In the genomic region with DNA sequence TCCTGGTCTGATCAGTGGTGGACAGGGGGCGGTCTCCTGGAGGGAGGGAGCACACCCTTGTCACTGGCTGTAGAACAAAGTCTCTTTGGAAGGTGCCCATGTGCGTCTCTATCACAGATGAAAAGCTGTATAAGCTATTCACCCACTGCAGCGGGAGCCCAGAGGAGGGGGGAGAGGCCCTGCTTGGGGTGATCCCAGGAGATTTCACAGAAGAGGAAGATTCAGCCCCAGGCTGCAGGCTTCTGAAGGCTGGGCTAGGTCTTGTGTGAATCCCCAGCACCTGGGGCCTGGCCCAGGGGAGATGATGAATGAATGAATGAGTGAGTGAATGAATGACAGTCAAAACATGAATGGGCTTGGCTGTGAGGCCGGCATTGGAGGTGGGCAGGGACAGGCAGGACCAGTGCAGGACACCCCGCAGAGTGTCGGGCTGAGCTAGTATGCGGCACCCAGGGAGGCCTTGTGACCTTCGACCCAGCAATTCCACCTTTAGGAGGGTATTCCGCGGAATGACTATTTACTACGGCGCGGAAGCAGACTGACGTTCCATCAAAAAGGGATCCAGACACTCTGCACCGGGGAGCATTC, we compare ENCODE assay signal across 1 cellular context.
TF ChIP-seq lines count a peak whose summit lies in the region.

No MANE protein-coding gene starts in this region.

TF ChIP-seq in HepG2, 621 proteins besides CTCF, POLR2A, EP300 and RAD21 (continued from another document):
- TF ChIP-seq GATAD2A (CRISPR knock-in tag; IDR thresholded peaks at IDR 0.05) = no peak
- no peak for TF ChIP-seq ZNF44 (CRISPR knock-in tag; IDR thresholded peaks at IDR 0.05)
- TF ChIP-seq, protein P1, sequence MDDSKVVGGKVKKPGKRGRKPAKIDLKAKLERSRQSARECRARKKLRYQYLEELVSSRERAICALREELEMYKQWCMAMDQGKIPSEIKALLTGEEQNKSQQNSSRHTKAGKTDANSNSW (CRISPR knock-in tag; IDR thresholded peaks at IDR 0.05; ENCODE audit: borderline replicate concordance) = no peak
- TF ChIP-seq, protein P2, sequence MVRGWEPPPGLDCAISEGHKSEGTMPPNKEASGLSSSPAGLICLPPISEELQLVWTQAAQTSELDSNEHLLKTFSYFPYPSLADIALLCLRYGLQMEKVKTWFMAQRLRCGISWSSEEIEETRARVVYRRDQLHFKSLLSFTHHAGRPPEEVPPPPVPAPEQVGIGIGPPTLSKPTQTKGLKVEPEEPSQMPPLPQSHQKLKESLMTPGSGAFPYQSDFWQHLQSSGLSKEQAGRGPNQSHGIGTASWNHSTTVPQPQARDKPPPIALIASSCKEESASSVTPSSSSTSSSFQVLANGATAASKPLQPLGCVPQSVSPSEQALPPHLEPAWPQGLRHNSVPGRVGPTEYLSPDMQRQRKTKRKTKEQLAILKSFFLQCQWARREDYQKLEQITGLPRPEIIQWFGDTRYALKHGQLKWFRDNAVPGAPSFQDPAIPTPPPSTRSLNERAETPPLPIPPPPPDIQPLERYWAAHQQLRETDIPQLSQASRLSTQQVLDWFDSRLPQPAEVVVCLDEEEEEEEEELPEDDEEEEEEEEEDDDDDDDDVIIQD (CRISPR knock-in tag; IDR thresholded peaks at IDR 0.05; ENCODE audit: low read depth) = no peak
- no peak for TF ChIP-seq ZNF496 (CRISPR knock-in tag; IDR thresholded peaks at IDR 0.05; ENCODE audit: insufficient replicate concordance)
- TF ChIP-seq, protein P3, sequence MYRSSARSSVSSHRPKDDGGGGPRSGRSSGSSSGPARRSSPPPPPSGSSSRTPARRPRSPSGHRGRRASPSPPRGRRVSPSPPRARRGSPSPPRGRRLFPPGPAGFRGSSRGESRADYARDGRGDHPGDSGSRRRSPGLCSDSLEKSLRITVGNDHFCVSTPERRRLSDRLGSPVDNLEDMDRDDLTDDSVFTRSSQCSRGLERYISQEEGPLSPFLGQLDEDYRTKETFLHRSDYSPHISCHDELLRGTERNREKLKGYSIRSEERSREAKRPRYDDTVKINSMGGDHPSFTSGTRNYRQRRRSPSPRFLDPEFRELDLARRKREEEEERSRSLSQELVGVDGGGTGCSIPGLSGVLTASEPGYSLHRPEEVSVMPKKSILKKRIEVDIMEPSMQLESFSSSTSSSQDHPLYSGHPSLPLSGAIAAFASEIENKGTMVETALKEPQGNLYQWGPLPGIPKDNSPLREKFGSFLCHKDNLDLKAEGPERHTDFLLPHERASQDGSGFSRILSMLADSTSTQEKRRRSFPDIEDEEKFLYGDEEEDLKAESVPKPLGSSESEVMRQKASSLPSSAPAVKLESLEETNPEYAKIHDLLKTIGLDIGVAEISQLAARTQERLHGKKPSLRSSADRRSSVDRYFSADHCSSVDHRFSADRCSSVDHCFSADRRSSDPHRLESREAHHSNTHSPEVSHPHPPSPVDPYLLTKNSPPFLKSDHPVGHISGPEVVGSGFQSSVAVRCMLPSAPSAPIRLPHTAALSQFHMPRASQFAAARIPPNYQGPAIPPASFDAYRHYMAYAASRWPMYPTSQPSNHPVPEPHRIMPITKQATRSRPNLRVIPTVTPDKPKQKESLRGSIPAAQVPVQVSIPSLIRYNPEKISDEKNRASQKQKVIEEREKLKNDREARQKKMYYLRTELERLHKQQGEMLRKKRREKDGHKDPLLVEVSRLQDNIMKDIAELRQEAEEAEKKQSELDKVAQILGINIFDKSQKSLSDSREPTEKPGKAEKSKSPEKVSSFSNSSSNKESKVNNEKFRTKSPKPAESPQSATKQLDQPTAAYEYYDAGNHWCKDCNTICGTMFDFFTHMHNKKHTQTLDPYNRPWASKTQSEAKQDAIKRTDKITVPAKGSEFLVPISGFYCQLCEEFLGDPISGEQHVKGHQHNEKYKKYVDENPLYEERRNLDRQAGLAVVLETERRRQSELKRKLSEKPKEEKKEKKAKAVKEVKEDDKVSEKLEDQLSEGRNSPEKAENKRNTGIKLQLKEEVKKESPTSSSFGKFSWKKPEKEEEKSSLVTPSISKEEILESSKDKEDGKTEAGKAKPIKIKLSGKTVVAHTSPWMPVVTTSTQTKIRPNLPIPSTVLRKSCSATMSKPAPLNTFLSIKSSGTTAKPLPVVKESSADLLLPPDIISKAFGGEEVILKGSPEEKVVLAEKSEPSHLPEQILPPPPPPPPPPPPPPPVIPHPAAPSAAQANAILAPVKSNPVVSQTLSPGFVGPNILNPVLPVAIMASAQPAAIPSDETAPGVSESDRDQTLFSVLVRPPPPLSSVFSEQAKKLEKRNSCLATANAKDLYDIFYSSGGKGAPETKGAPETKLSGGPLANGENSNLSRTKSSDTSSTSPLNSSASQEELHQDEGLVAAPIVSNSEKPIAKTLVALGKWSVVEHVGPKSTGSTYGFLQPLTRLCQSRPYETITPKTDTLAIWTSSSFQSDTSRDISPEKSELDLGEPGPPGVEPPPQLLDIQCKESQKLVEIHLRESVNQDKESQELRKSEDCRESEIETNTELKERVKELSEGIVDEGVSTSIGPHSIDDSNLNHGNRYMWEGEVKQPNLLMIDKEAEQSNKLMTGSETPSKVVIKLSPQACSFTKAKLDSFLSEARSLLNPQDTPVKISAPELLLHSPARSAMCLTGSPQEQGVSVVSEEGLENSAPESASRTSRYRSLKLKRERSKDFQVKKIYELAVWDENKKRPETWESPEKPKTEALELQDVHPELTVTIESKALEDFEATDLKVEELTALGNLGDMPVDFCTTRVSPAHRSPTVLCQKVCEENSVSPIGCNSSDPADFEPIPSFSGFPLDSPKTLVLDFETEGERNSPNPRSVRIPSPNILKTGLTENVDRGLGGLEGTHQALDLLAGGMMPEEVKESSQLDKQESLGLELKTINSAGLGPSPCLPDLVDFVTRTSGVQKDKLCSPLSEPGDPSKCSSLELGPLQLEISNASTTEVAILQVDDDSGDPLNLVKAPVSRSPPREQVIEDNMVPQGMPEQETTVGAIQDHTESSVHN (CRISPR knock-in tag; IDR thresholded peaks at IDR 0.05) = no peak
